ENCODE assay signal across 1 cellular context in genomic region chr9:21294904-21295538, GRCh38.
A peak's percentile ranks its signal among the peaks of the same experiment; 100 is the strongest.
TF ChIP-seq lines count a peak whose summit lies in the region.

No MANE protein-coding gene starts in this region.

TF ChIP-seq in GM12878, 131 proteins besides CTCF, POLR2A, EP300 and RAD21 (continues in another document):
- TF ChIP-seq E2F8 (IDR thresholded peaks at IDR 0.05; ENCODE audit: low read depth, partially characterized antibody) (no peak), CBFB (IDR thresholded peaks at IDR 0.05; ENCODE audit: low read depth) (peak; percentile 58; the same call in 1 of the 2 replicates), POLR2AphosphoS2 (IDR thresholded peaks at IDR 0.05; ENCODE audit: low read depth, low read length) (no peak), ATF7 (IDR thresholded peaks at IDR 0.05; ENCODE audit: low read depth) (peak; percentile 74), NFIC (IDR thresholded peaks at IDR 0.05; ENCODE audit: low read depth, low read length) (peak; percentile 43; the same call in 1 of the 2 replicates), SREBF1 (IDR thresholded peaks at IDR 0.05; ENCODE audit: low read length) (no peak), RAD51 (IDR thresholded peaks at IDR 0.05) (no peak), NR2F1 (conservative IDR thresholded peaks at IDR 0.05) (0 out of 2 replicates have a peak, but pooled peaks have one; percentile 36), EED (IDR thresholded peaks at IDR 0.05; ENCODE audit: low read depth) (no peak), DPF2 (IDR thresholded peaks at IDR 0.05) (peak; percentile 74), SUPT20H (IDR thresholded peaks at IDR 0.05; ENCODE audit: borderline replicate concordance, control insufficient read depth, low read depth, low read length) (no peak), BCL11A (IDR thresholded peaks at IDR 0.05; ENCODE audit: low read depth, low read length) (peak; percentile 73), RELB (IDR thresholded peaks at IDR 0.05; ENCODE audit: low read depth) (peak; percentile 89), MLLT1 (IDR thresholded peaks at IDR 0.05) (peak; percentile 85), SP1 (IDR thresholded peaks at IDR 0.05; ENCODE audit: low read depth, low read length) (no peak), ZBTB33 (IDR thresholded peaks at IDR 0.05) (no peak), MAX (IDR thresholded peaks at IDR 0.05; ENCODE audit: low read depth, low read length) (no peak), YBX1 (IDR thresholded peaks at IDR 0.05) (no peak), RFX5 (IDR thresholded peaks at IDR 0.05; ENCODE audit: low read depth, low read length) (no peak), ZZZ3 (IDR thresholded peaks at IDR 0.05; ENCODE audit: control insufficient read depth, insufficient read length, low read depth) (no peak), ZNF217 (IDR thresholded peaks at IDR 0.05) (peak; percentile 74; the same call in 1 of the 2 replicates), TAF1 (IDR thresholded peaks at IDR 0.05; ENCODE audit: borderline replicate concordance, low read depth, low read length) (no peak), IKZF2 (IDR thresholded peaks at IDR 0.05) (peak; percentile 91 to 92), BCLAF1 (IDR thresholded peaks at IDR 0.05) (no peak), CUX1 (IDR thresholded peaks at IDR 0.05; ENCODE audit: insufficient replicate concordance, low read depth, low read length) (no peak), ZNF24 (IDR thresholded peaks at IDR 0.05) (0 out of 2 replicates have a peak, but pooled peaks have one; percentile 20), SPI1 (IDR thresholded peaks at IDR 0.05; ENCODE audit: borderline replicate concordance, insufficient read depth, low read depth, low read length) (peak; percentile 44; the same call in 1 of the 2 replicates), NFYA (IDR thresholded peaks at IDR 0.05; ENCODE audit: borderline replicate concordance, low read depth, low read length) (no peak), SIN3A (IDR thresholded peaks at IDR 0.05; ENCODE audit: low read depth, low read length) (no peak), USF2 (IDR thresholded peaks at IDR 0.05; ENCODE audit: borderline replicate concordance, low read depth, low read length) (no peak), KDM1A (IDR thresholded peaks at IDR 0.05; ENCODE audit: borderline replicate concordance) (no peak), E4F1 (IDR thresholded peaks at IDR 0.05; ENCODE audit: borderline replicate concordance, partially characterized antibody) (no peak), ZSCAN29 (IDR thresholded peaks at IDR 0.05) (peak; percentile 11; the same call in 1 of the 2 replicates), USF1 (IDR thresholded peaks at IDR 0.05; ENCODE audit: borderline replicate concordance, extremely low read length, insufficient read depth, low read depth, low read length) (no peak)
